Comparison of ENCODE assay signal across 8 cellular contexts in genomic region chr6:137641474-137642077, GRCh38.
DNase-seq lines count a peak whose midpoint lies in the region; FAIRE-seq and TF ChIP-seq lines count a peak whose summit lies in the region.

No MANE protein-coding gene starts in this region.

- H2BK120ac ChIP-seq in neuronal stem cell (ENCODE audit: low read depth, low read length), result no peak overlapping the region

- peak; percentile 95 for FAIRE-seq in GM19239 (lab: Jason Lieb, UNC)

- no CpG with 5 or more reads among the region's 6 CpGs for WGBS in neuronal stem cell (ENCODE audit: extremely low coverage in 2 of 2, insufficient read length in 2 of 2, insufficient replicate concordance in 1 of 2), 2 donors
- 14% methylated on average over 6 of the region's 6 CpGs for WGBS in suprapubic skin

- no peak for TF ChIP-seq POLR2A in suprapubic skin (IDR thresholded peaks at IDR 0.05)

- H3K36me3 Mint-ChIP-seq in activated T-cell treated with anti-CD3 and anti-CD28 coated beads, Interleukin-2, amount 50 U/mL, for 24 hours (ENCODE audit: low read depth), result no peaks in the 10 kb centered on the region

- H3K36me3 ChIP-seq in neuronal stem cell (replicated peaks in 1 of 2; ENCODE audit: control insufficient read depth in 2 of 2, insufficient read depth in 2 of 2, low read length in 2 of 2) (no peaks in the 10 kb centered on the region), suprapubic skin (no peaks in the 10 kb centered on the region)

- H3K79me1 ChIP-seq in neuronal stem cell (ENCODE audit: low read depth, low read length), result no peaks in the 10 kb centered on the region

- no peak overlapping the region for H2BK5ac ChIP-seq in neuronal stem cell (ENCODE audit: low read length)

- H3K27ac Mint-ChIP-seq in activated T-cell treated with anti-CD3 and anti-CD28 coated beads, Interleukin-2, amount 50 U/mL, for 24 hours, result no peak overlapping the region

- H3K27me3 Mint-ChIP-seq in activated T-cell treated with anti-CD3 and anti-CD28 coated beads, Interleukin-2, amount 50 U/mL, for 24 hours, result peaks cover 8% of the 10 kb centered on the region

- no peaks in the 10 kb centered on the region for H3K9me3 ChIP-seq in neuronal stem cell (replicated peaks in 1 of 2; ENCODE audit: control insufficient read depth in 2 of 2, insufficient read depth in 1 of 2, low read depth in 1 of 2, low read length in 2 of 2)
- H3K9me3 ChIP-seq in suprapubic skin, result no peaks in the 10 kb centered on the region

- no peak overlapping the region for H2BK12ac ChIP-seq in neuronal stem cell (ENCODE audit: low read length)

- H3K4me2 ChIP-seq in neuronal stem cell (ENCODE audit: insufficient read depth, low read length, poor library complexity, severe bottlenecking), result no peak overlapping the region

- H4K91ac ChIP-seq in neuronal stem cell (ENCODE audit: low read depth, low read length, poor library complexity), result no peak overlapping the region

- no peak overlapping the region for H3K4me3 ChIP-seq in neuronal stem cell (ENCODE audit: low read length in 2 of 2)
- H3K4me3 ChIP-seq in suprapubic skin, result no peak overlapping the region

- no peak overlapping the region for H3K9ac ChIP-seq in neuronal stem cell (ENCODE audit: low read depth, low read length, poor library complexity)

- no peak overlapping the region for H3K4me3 Mint-ChIP-seq in activated T-cell treated with anti-CD3 and anti-CD28 coated beads, Interleukin-2, amount 50 U/mL, for 24 hours

- no peaks in the 10 kb centered on the region for H3K4me1 ChIP-seq in neuronal stem cell (ENCODE audit: control insufficient read depth in 2 of 2, insufficient read depth in 1 of 2, low read depth in 1 of 2, low read length in 2 of 2)
- peaks cover 8% of the 10 kb centered on the region for H3K4me1 ChIP-seq in suprapubic skin

- H3K27me3 ChIP-seq in neuronal stem cell (ENCODE audit: control insufficient read depth in 3 of 3, insufficient read depth in 3 of 3, low read depth in 1 of 3, low read length in 3 of 3) (no peaks in the 10 kb centered on the region), suprapubic skin (no peaks in the 10 kb centered on the region)

- no peak overlapping the region for H2AK5ac ChIP-seq in neuronal stem cell (ENCODE audit: low read depth, low read length)

- H3K14ac ChIP-seq in neuronal stem cell (ENCODE audit: low read length), result no peak overlapping the region

- no peak overlapping the region for H2AFZ ChIP-seq in neuronal stem cell (ENCODE audit: low read length)

- TF ChIP-seq CTCF in AG09319 (IDR thresholded peaks at IDR 0.05; ENCODE audit: low read depth, low read length), result peak; percentile 72
- TF ChIP-seq CTCF in suprapubic skin (IDR thresholded peaks at IDR 0.05), result peak; percentile 53 to 55

- peaks cover 15% of the 10 kb centered on the region for H3K4me1 Mint-ChIP-seq in activated T-cell treated with anti-CD3 and anti-CD28 coated beads, Interleukin-2, amount 50 U/mL, for 24 hours (ENCODE audit: low read depth)

- no peaks in the 10 kb centered on the region for H3K9me3 Mint-ChIP-seq in activated T-cell treated with anti-CD3 and anti-CD28 coated beads, Interleukin-2, amount 50 U/mL, for 24 hours

- no peak for TF ChIP-seq EP300 in suprapubic skin (IDR thresholded peaks at IDR 0.05)

- H4K8ac ChIP-seq in neuronal stem cell (ENCODE audit: low read depth, low read length), result no peak overlapping the region

- H3K18ac ChIP-seq in neuronal stem cell (ENCODE audit: low read length), result no peak overlapping the region

- H2BK15ac ChIP-seq in neuronal stem cell (ENCODE audit: low read length), result no peak overlapping the region

- peak; percentile 60 for DNase-seq in AG09319 (ENCODE audit: extremely low read depth, low read depth)
- DNase-seq in GM19239 (ENCODE audit: insufficient read length, low spot score), result peak; percentile 23
- peak in 50 of 76 experiments; percentile 8 to 62 (median 36) for DNase-seq in HUDEP-2 (lab: John Stamatoyannopoulos, UW; ENCODE audit: unreplicated experiment in 76 of 76)
- peak; percentile 15 for DNase-seq in OCI-M2 (lab: John Stamatoyannopoulos, UW; ENCODE audit: unreplicated experiment)
- peak; percentile 55 for DNase-seq in activated T-cell treated with anti-CD3 and anti-CD28 coated beads, Interleukin-2, amount 50 U/mL, for 24 hours
- peak; percentile 88 for DNase-seq in fibroblast of peridontal ligament (ENCODE audit: extremely low read depth)
- DNase-seq in neuronal stem cell (ENCODE audit: low spot score), result peak; percentile 54
- DNase-seq in suprapubic skin (ENCODE audit: low spot score in 2 of 2), result peak in 1 of 2 donors; percentile 75

- H3K27ac ChIP-seq in neuronal stem cell (replicated peaks; ENCODE audit: low read length) (no peak overlapping the region), suprapubic skin (no peak overlapping the region)

- H3K23ac ChIP-seq in neuronal stem cell (ENCODE audit: low read depth, low read length, poor library complexity), result no peak overlapping the region

- H3K4ac ChIP-seq in neuronal stem cell (ENCODE audit: low read length), result no peak overlapping the region
